Comparison of ENCODE assay signal across 27 cellular contexts in the genomic region with DNA sequence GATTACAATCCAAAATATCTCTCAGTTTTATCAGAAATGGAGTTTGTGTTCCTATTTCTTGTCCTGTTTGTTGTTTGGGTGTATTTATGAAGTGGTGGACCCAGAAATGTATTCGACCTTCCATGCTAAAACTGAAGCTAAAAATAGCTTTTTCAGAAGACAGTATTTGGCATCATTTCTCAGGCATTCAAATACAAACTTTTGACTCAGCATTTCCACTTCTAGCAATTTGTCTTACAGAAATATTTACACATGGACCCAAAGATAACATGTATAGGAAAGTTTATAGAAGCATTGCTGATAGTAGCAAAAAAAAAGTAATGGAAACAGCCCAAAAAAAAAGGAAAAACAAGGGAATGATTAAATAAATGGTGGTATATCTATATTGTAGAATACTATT.
"Had no signal": no experiment of that assay in that cellular context is flagged by ENCODE, and none has a peak within 500 bp of the region (broad histone marks: within the 10 kb centered on the region; RNA-seq: fewer than 3 reads in every experiment).

No MANE protein-coding gene starts in this region.

- H3K9me3 Mint-ChIP-seq: effector memory CD8-positive, alpha-beta T cell; immature natural killer cell had no signal

- DNase-seq: activated CD4-positive, alpha-beta memory T cell treated with anti-CD3 and anti-CD28 coated beads for 36 hours; activated CD4-positive, alpha-beta T cell treated with anti-CD3 and anti-CD28 coated beads for 48 hours; activated CD4-positive, CD25-positive, alpha-beta regulatory T cell; activated naive CD4-positive, alpha-beta T cell treated with anti-CD3 and anti-CD28 coated beads for 36 hours; activated naive CD8-positive, alpha-beta T cell treated with anti-CD3 and anti-CD28 coated beads, Interleukin-2, amount 10 ng/mL, durations not matched to agents 7 days and 5 days; activated T-cell treated with anti-CD3 and anti-CD28 coated beads, Interleukin-2, amount 50 U/mL, for 48 hours; amygdala; caudate nucleus; dorsolateral prefrontal cortex; effector memory CD8-positive, alpha-beta T cell; foreskin fibroblast; immature natural killer cell; left lung; naive thymus-derived CD8-positive, alpha-beta T cell; pancreas; right cardiac atrium; stimulated activated CD4-positive, alpha-beta T cell treated with anti-CD3 and anti-CD28 coated beads, Interleukin-1b, Interleukin-23, amount 100 ng/mL, for 48 hours; T-helper 9 cell; transverse colon; uterus had no signal

- H3K36me3 Mint-ChIP-seq: activated naive CD8-positive, alpha-beta T cell treated with anti-CD3 and anti-CD28 coated beads, Interleukin-2, amount 10 ng/mL, durations not matched to agents 7 days and 5 days had no signal

- ATAC-seq: effector memory CD8-positive, alpha-beta T cell; esophagus mucosa; left lung; naive thymus-derived CD8-positive, alpha-beta T cell; pancreas; right cardiac atrium; stimulated activated memory B cell treated with anti-CD40 and anti-IgM and Interleukin-4, amounts not matched to agents 10 μg/mL and 1 μg/mL and 100 μg/mL, for 72 hours had no signal

- H3K27me3 ChIP-seq: dorsolateral prefrontal cortex, hepatocyte, left lung, pancreas, transverse colon, uterus had no signal

- H3K4me3 ChIP-seq: dorsolateral prefrontal cortex, hepatocyte, left lung, lung, pancreas, transverse colon, uterus had no signal

- H3K27me3 Mint-ChIP-seq: activated CD4-positive, alpha-beta memory T cell treated with anti-CD3 and anti-CD28 coated beads for 36 hours; effector memory CD8-positive, alpha-beta T cell; stimulated activated memory B cell treated with anti-CD40 and anti-IgM and Interleukin-4, amounts not matched to agents 10 μg/mL and 1 μg/mL and 100 μg/mL, for 72 hours had no signal

- H3K9me3 ChIP-seq: neutrophil, pancreas, transverse colon, uterus had no signal

- H3K4me1 ChIP-seq: left lung, transverse colon, uterus had no signal

- H3K4me3 Mint-ChIP-seq: activated CD4-positive, alpha-beta memory T cell treated with anti-CD3 and anti-CD28 coated beads for 36 hours; activated naive CD4-positive, alpha-beta T cell treated with anti-CD3 and anti-CD28 coated beads for 36 hours; activated naive CD8-positive, alpha-beta T cell treated with anti-CD3 and anti-CD28 coated beads, Interleukin-2, amount 10 ng/mL, durations not matched to agents 7 days and 5 days; brain; effector memory CD8-positive, alpha-beta T cell; immature natural killer cell; mesothelial cell of epicardium; naive thymus-derived CD8-positive, alpha-beta T cell; stimulated activated memory B cell treated with anti-CD40 and anti-IgM and Interleukin-4, amounts not matched to agents 10 μg/mL and 1 μg/mL and 100 μg/mL, for 72 hours had no signal

- H3K4me1 Mint-ChIP-seq: activated naive CD8-positive, alpha-beta T cell treated with anti-CD3 and anti-CD28 coated beads, Interleukin-2, amount 10 ng/mL, durations not matched to agents 7 days and 5 days; brain; immature natural killer cell; mesothelial cell of epicardium; naive thymus-derived CD8-positive, alpha-beta T cell; stimulated activated memory B cell treated with anti-CD40 and anti-IgM and Interleukin-4, amounts not matched to agents 10 μg/mL and 1 μg/mL and 100 μg/mL, for 72 hours had no signal

- H3K36me3 ChIP-seq: left lung, neutrophil, pancreas, transverse colon, uterus had no signal

- H3K27ac Mint-ChIP-seq: activated CD4-positive, alpha-beta memory T cell treated with anti-CD3 and anti-CD28 coated beads for 36 hours; activated naive CD4-positive, alpha-beta T cell treated with anti-CD3 and anti-CD28 coated beads for 36 hours; activated naive CD8-positive, alpha-beta T cell treated with anti-CD3 and anti-CD28 coated beads, Interleukin-2, amount 10 ng/mL, durations not matched to agents 7 days and 5 days; brain; effector memory CD8-positive, alpha-beta T cell; immature natural killer cell; mesothelial cell of epicardium; stimulated activated memory B cell treated with anti-CD40 and anti-IgM and Interleukin-4, amounts not matched to agents 10 μg/mL and 1 μg/mL and 100 μg/mL, for 72 hours had no signal

- H3K27ac ChIP-seq: dorsolateral prefrontal cortex, hepatocyte, left lung, neutrophil, pancreas, transverse colon, uterus had no signal
